1 cellular context compared by ENCODE assay signal in the genomic region with DNA sequence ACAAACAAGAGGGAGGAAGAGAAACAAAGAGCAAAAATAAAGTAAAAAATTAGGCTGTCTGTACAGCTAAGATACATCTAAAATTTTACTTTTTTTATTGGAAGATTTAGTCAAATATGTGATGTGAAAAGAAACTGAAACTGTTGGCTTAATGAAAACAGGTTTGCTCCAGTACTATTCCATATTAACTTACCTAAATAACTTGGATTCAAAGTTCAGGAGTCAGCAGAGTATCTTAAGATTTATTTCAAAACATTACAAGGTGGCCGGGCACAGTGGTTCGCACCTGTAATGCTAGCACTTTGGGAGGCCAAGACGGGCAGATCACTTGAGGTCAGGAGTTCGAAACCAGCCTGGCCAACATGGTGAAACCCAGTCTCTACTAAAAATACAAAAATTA.
TF ChIP-seq lines count a peak whose summit lies in the region.

No MANE protein-coding gene starts in this region.

TF ChIP-seq in liver, 16 proteins besides CTCF, POLR2A, EP300 and RAD21:
- TF ChIP-seq, protein P1, sequence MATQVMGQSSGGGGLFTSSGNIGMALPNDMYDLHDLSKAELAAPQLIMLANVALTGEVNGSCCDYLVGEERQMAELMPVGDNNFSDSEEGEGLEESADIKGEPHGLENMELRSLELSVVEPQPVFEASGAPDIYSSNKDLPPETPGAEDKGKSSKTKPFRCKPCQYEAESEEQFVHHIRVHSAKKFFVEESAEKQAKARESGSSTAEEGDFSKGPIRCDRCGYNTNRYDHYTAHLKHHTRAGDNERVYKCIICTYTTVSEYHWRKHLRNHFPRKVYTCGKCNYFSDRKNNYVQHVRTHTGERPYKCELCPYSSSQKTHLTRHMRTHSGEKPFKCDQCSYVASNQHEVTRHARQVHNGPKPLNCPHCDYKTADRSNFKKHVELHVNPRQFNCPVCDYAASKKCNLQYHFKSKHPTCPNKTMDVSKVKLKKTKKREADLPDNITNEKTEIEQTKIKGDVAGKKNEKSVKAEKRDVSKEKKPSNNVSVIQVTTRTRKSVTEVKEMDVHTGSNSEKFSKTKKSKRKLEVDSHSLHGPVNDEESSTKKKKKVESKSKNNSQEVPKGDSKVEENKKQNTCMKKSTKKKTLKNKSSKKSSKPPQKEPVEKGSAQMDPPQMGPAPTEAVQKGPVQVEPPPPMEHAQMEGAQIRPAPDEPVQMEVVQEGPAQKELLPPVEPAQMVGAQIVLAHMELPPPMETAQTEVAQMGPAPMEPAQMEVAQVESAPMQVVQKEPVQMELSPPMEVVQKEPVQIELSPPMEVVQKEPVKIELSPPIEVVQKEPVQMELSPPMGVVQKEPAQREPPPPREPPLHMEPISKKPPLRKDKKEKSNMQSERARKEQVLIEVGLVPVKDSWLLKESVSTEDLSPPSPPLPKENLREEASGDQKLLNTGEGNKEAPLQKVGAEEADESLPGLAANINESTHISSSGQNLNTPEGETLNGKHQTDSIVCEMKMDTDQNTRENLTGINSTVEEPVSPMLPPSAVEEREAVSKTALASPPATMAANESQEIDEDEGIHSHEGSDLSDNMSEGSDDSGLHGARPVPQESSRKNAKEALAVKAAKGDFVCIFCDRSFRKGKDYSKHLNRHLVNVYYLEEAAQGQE (IDR thresholded peaks at IDR 0.05): no peak
- TF ChIP-seq, protein P2, sequence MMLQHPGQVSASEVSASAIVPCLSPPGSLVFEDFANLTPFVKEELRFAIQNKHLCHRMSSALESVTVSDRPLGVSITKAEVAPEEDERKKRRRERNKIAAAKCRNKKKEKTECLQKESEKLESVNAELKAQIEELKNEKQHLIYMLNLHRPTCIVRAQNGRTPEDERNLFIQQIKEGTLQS (IDR thresholded peaks at IDR 0.05): no peak
